Comparison of ENCODE assay signal across 11 cellular contexts in the genomic region with DNA sequence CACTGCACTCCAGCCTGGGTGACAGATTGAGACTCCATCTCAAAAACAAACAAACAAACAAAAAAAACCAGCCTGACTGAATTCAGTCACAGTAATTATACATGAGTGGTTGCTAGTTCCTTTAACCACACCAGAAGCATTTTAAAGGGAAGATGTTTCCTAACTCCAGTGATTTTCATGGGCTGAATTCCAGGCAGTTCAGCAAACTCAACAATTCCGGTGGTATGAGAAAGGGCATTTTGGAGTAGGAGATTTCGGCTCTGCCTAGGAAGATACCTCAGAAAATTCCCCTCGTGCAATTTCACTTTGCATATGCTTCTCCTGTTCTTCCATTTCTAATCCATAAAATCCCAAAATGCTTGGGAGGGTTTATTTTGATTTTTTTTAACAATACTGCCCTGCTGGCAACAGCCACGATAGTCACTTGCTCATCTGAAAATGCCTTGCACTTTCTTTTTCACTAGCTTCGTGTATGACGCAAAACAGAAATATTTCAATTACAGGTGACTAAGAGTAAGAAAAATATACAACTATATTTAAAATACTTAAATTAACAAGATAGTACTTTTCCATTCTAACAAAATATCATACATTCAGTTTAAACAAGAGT. TPM values are rescaled to one million over a fixed set of nuclear protein-coding genes. Genes with fewer than 3 reads are reported as not detected.
A peak's percentile ranks its signal among the peaks of the same experiment; 100 is the strongest.
DNase-seq lines count a peak whose midpoint lies in the region; ATAC-seq and TF ChIP-seq lines count a peak whose summit lies in the region.
"Had no signal": no experiment of that assay in that cellular context is flagged by ENCODE, and none has a peak within 500 bp of the region (broad histone marks: within the 10 kb centered on the region; RNA-seq: fewer than 3 reads in every experiment).

No MANE protein-coding gene starts in this region.

- ATAC-seq in GM18870 (IDR thresholded peaks at IDR 0.05; ENCODE audit: unreplicated experiment): peak; percentile 57
- no peak for ATAC-seq in HG03175 (IDR thresholded peaks at IDR 0.05; ENCODE audit: unreplicated experiment)
- ATAC-seq: activated CD8-positive, alpha-beta T cell treated with anti-CD3 and anti-CD28 coated beads for 36 hours had no signal

- H3K79me2 ChIP-seq in fibroblast of lung (ENCODE audit: control insufficient read depth, insufficient read depth, low read length): no peaks in the 10 kb centered on the region

- H2AFZ ChIP-seq in fibroblast of lung (ENCODE audit: low read length): no peak overlapping the region

- WGBS in thyroid gland, 2 donors: 65 to 84% methylated on average over 6 of the region's 6 CpGs

- CTCF ChIA-PET in A673 (lab: Charles Lee): no interaction called here

- H3K9ac ChIP-seq in fibroblast of lung (ENCODE audit: insufficient read depth, low read length): no peak overlapping the region

- no peak for TF ChIP-seq POLR2A in thyroid gland (IDR thresholded peaks at IDR 0.05)

- H3K9me3 ChIP-seq in fibroblast of lung (ENCODE audit: control insufficient read depth, insufficient read depth, low read depth, low read length) (no peaks in the 10 kb centered on the region), thyroid gland (no peaks in the 10 kb centered on the region), A673 (ENCODE audit: low read depth, low read length, poor library complexity, severe bottlenecking) (no peaks in the 10 kb centered on the region)

- intact Hi-C loops in thyroid gland (cut with DNase I): no loop called here
- intact Hi-C loops in A673 (cut with micrococcal nuclease; ENCODE audit: unreplicated experiment): loop anchor here (10.0 kb wide), 1 partner anchor 250 kb away; no protein-coding TSS in a partner anchor

- peaks cover 2% of the 10 kb centered on the region for H3K36me3 ChIP-seq in fibroblast of lung (ENCODE audit: control insufficient read depth, insufficient read depth, low read length)
- H3K36me3 ChIP-seq in thyroid gland: no peaks in the 10 kb centered on the region
- H3K36me3 ChIP-seq in A673 (ENCODE audit: insufficient read depth, low read length, poor library complexity, severe bottlenecking): peaks cover 3% of the 10 kb centered on the region

- H3K4me1 ChIP-seq in fibroblast of lung (ENCODE audit: control insufficient read depth, extremely low read depth, insufficient read depth, low read length) (peaks cover 19% of the 10 kb centered on the region), thyroid gland (peaks cover 6 to 23% of the 10 kb centered on the region in 2 donors), A673 (ENCODE audit: insufficient read depth, low read length, poor library complexity, severe bottlenecking) (peaks cover 12% of the 10 kb centered on the region)

- H3K27me3 ChIP-seq in fibroblast of lung (ENCODE audit: control insufficient read depth, insufficient read depth, low read length) (no peaks in the 10 kb centered on the region), thyroid gland (no peaks in the 10 kb centered on the region), A673 (replicated peaks; ENCODE audit: insufficient read depth, low read depth, low read length, poor library complexity) (no peaks in the 10 kb centered on the region)

- DNase-seq in NCI-H226: peak; percentile 48
- DNase-seq in fibroblast of lung (ENCODE audit: low read depth in 2 of 2): peak; percentile 68 to 76
- DNase-seq in thyroid gland: peak in 1 of 2 donors; percentile 6
- no peak for DNase-seq in A673 (ENCODE audit: low spot score)
- DNase-seq in NCI-H146 (lab: John Stamatoyannopoulos, UW): no peak
- DNase-seq: activated CD8-positive, alpha-beta T cell treated with anti-CD3 and anti-CD28 coated beads for 36 hours; activated naive CD8-positive, alpha-beta T cell treated with anti-CD3 and anti-CD28 coated beads, Interleukin-2, amount 10 ng/mL, durations not matched to agents 7 days and 5 days; small intestine; T-helper 1 cell had no signal

- H3K27ac ChIP-seq in fibroblast of lung (ENCODE audit: insufficient read depth, low read length) (no peak overlapping the region), thyroid gland (peak overlapping the region in 2 of 3 donors; percentile 53 to 65), A673 (ENCODE audit: low read depth, low read length, poor library complexity, severe bottlenecking) (no peak overlapping the region)

- H3K4me3 ChIP-seq in fibroblast of lung (replicated peaks in 1 of 4; ENCODE audit: control extremely low read depth in 1 of 4, insufficient read depth in 1 of 4, low read depth in 3 of 4, low read length in 4 of 4) (no peak overlapping the region), thyroid gland (replicated peaks in 1 of 3) (no peak overlapping the region), A673 (ENCODE audit: low read depth, low read length, poor library complexity, severe bottlenecking) (no peak overlapping the region)

- no peaks in the 10 kb centered on the region for H4K20me1 ChIP-seq in fibroblast of lung (ENCODE audit: control insufficient read depth, extremely low read depth, insufficient read depth, low read length)

- no TSS peak for BruUV-seq in A673 (replicated peaks; lab: Mats Ljungman, UMichigan)

- POLR2A ChIA-PET in A673 (lab: Charles Lee; ENCODE audit: low non-redundant PET): no interaction called here

- TF ChIP-seq CTCF in fibroblast of lung (conservative IDR thresholded peaks at IDR 0.05 in 1 of 2, IDR thresholded peaks at IDR 0.05 in 1 of 2; ENCODE audit: low read depth in 1 of 2, low read length in 2 of 2) (no peak), thyroid gland (IDR thresholded peaks at IDR 0.05) (no peak), A673 (conservative IDR thresholded peaks at IDR 0.05; ENCODE audit: low read depth, low read length) (no peak)

- H3K4me2 ChIP-seq in fibroblast of lung (ENCODE audit: extremely low read depth, insufficient read depth, low read length): no peak overlapping the region

RNA-seq across cellular contexts. Expression of gene IPCEF1, which starts 48.3 kb away (rescaled TPM):
- total RNA-seq in fibroblast of lung (0.26 and 0.33 TPM in 2 replicates), thyroid gland (10 to 100 TPM; 34.4 to 86.4 (median 73.6) TPM), A673 (2021) (1.4 and 1.6 TPM in 2 replicates)
- 0.03 and 0.46 TPM in 2 replicates for polyA plus RNA-seq in fibroblast of lung
- polyA plus RNA-seq in fibroblast of lung (2012): 0.22 TPM in 1 of 2 replicates, not detected in the other
- not detected in 2 replicates for polyA minus RNA-seq in fibroblast of lung (ENCODE audit: low replicate concordance)

Comparison
In these comparisons a context has a peak if more than half of its experiments do, and no peak if none do; other contexts are left out.
1. DNase-seq: peak in NCI-H226 (single experiment) and fibroblast of lung (2 of 2); none in A673 (single experiment) and NCI-H146 (single experiment).
2. H3K27ac ChIP-seq: peak in thyroid gland (2 of 3); none in fibroblast of lung (single experiment) and A673 (single experiment).
3. RNA of gene IPCEF1, which starts 48.3 kb away (total RNA-seq): 34.4 to 86.4 TPM in thyroid gland; 1.4 to 1.6 TPM in A673 and 0.26 to 0.33 TPM in fibroblast of lung; every median in the first group is over 10 times any median in the second.